Comparison of ENCODE assay signal across 1 cellular context in the genomic region with DNA sequence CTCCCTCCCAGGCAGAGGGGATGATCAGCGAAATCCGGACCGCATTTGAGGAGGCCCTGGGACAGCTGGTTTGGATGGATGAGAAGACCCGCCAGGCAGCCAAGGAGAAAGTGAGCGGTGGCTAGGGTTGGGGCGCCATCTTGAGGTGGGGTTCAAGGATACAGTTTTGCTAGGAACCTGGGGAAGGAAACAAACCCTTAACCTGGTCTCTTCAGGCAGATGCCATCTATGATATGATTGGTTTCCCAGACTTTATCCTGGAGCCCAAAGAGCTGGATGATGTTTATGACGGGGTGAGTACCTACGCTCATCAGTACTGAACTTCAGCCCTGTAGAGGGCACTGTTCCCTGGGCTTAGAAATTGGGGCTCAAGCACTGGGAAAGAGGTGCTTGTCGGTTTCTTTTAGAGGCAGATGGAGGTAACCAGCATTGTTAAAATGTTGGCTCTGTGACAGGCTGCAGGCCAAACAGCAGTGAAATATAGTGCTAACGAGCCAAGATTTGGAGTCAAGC.
TF ChIP-seq lines count a peak whose summit lies in the region.

No MANE protein-coding gene starts in this region.

TF ChIP-seq in GM23338, 12 proteins besides CTCF, POLR2A, EP300 and RAD21 (continued from another document):
- TF ChIP-seq, protein P1, sequence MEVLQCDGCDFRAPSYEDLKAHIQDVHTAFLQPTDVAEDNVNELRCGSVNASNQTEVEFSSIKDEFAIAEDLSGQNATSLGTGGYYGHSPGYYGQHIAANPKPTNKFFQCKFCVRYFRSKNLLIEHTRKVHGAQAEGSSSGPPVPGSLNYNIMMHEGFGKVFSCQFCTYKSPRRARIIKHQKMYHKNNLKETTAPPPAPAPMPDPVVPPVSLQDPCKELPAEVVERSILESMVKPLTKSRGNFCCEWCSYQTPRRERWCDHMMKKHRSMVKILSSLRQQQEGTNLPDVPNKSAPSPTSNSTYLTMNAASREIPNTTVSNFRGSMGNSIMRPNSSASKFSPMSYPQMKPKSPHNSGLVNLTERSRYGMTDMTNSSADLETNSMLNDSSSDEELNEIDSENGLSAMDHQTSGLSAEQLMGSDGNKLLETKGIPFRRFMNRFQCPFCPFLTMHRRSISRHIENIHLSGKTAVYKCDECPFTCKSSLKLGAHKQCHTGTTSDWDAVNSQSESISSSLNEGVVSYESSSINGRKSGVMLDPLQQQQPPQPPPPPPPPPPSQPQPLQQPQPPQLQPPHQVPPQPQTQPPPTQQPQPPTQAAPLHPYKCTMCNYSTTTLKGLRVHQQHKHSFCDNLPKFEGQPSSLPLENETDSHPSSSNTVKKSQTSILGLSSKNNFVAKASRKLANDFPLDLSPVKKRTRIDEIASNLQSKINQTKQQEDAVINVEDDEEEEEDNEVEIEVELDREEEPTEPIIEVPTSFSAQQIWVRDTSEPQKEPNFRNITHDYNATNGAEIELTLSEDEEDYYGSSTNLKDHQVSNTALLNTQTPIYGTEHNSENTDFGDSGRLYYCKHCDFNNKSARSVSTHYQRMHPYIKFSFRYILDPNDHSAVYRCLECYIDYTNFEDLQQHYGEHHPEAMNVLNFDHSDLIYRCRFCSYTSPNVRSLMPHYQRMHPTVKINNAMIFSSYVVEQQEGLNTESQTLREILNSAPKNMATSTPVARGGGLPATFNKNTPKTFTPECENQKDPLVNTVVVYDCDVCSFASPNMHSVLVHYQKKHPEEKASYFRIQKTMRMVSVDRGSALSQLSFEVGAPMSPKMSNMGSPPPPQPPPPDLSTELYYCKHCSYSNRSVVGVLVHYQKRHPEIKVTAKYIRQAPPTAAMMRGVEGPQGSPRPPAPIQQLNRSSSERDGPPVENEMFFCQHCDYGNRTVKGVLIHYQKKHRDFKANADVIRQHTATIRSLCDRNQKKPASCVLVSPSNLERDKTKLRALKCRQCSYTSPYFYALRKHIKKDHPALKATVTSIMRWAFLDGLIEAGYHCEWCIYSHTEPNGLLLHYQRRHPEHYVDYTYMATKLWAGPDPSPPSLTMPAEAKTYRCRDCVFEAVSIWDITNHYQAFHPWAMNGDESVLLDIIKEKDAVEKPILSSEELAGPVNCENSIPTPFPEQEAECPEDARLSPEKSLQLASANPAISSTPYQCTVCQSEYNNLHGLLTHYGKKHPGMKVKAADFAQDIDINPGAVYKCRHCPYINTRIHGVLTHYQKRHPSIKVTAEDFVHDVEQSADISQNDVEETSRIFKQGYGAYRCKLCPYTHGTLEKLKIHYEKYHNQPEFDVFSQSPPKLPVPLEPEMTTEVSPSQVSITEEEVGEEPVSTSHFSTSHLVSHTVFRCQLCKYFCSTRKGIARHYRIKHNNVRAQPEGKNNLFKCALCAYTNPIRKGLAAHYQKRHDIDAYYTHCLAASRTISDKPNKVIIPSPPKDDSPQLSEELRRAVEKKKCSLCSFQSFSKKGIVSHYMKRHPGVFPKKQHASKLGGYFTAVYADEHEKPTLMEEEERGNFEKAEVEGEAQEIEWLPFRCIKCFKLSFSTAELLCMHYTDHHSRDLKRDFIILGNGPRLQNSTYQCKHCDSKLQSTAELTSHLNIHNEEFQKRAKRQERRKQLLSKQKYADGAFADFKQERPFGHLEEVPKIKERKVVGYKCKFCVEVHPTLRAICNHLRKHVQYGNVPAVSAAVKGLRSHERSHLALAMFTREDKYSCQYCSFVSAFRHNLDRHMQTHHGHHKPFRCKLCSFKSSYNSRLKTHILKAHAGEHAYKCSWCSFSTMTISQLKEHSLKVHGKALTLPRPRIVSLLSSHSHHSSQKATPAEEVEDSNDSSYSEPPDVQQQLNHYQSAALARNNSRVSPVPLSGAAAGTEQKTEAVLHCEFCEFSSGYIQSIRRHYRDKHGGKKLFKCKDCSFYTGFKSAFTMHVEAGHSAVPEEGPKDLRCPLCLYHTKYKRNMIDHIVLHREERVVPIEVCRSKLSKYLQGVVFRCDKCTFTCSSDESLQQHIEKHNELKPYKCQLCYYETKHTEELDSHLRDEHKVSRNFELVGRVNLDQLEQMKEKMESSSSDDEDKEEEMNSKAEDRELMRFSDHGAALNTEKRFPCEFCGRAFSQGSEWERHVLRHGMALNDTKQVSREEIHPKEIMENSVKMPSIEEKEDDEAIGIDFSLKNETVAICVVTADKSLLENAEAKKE (CRISPR knock-in tag; IDR thresholded peaks at IDR 0.05), result 0 out of 2 replicates have a peak, but pooled peaks have one; percentile 18
